32 cellular contexts compared by ENCODE assay signal in genomic region chr1:78281580-78281979, GRCh38.
"Had no signal": no experiment of that assay in that cellular context is flagged by ENCODE, and none has a peak within 500 bp of the region (broad histone marks: within the 10 kb centered on the region; RNA-seq: fewer than 3 reads in every experiment).

No MANE protein-coding gene starts in this region.

- H3K4me3 Mint-ChIP-seq: activated naive CD8-positive, alpha-beta T cell treated with anti-CD3 and anti-CD28 coated beads for 36 hours; natural killer cell treated with Interleukin-12 subunit alpha and Interleukin-12 subunit beta and Interleukin-15 and Interleukin-18, amount 100 ng/mL, for 72 hours; stimulated activated memory B cell treated with anti-CD40 and anti-IgM and Interleukin-4, amounts not matched to agents 10 μg/mL and 1 μg/mL and 100 μg/mL, for 72 hours; stimulated activated naive CD8-positive, alpha-beta T cell treated with anti-CD3 and anti-CD28 coated beads, Interleukin-15, amount 100 ng/mL, for 72 hours; type B pancreatic cell had no signal

- H3K9me3 ChIP-seq: adrenal gland, body of pancreas, colonic mucosa, gastroesophageal sphincter, left ventricle myocardium inferior, mucosa of descending colon, right atrium auricular region, vagina had no signal

- H3K36me3 ChIP-seq: adrenal gland, cardiac muscle cell, colonic mucosa, gastroesophageal sphincter, left ventricle myocardium inferior, right atrium auricular region, vagina had no signal

- H3K79me2 ChIP-seq: hepatocyte had no signal

- H3K27me3 ChIP-seq: adrenal gland, body of pancreas, cardiac muscle cell, colonic mucosa, gastroesophageal sphincter, hepatocyte, right atrium auricular region, vagina had no signal

- H3K4me2 ChIP-seq: hepatocyte, smooth muscle cell had no signal

- H3K4me3 ChIP-seq: adrenal gland, body of pancreas, cardiac muscle cell, colonic mucosa, dorsolateral prefrontal cortex, gastroesophageal sphincter, hepatocyte, left ventricle myocardium inferior, lung, mucosa of descending colon, right atrium auricular region, smooth muscle cell, vagina had no signal

- DNase-seq: activated CD4-positive, alpha-beta T cell treated with anti-CD3 and anti-CD28 coated beads for 4 hours; activated CD4-positive, alpha-beta T cell treated with anti-CD3 and anti-CD28 coated beads, Interleukin-2, amount 50 U/mL, for 4 hours; activated effector memory CD4-positive, alpha-beta T cell treated with Interleukin-2 at 50 U/mL for 16 hours; activated naive CD4-positive, alpha-beta T cell treated with Interleukin-2 at 50 U/mL for 16 hours; activated naive CD8-positive, alpha-beta T cell treated with anti-CD3 and anti-CD28 coated beads for 36 hours; activated T-cell treated with anti-CD3 and anti-CD28 coated beads for 4 hours; adrenal gland; aorta; body of pancreas; cerebellar nuclear complex; colonic mucosa; dorsolateral prefrontal cortex; effector memory CD4-positive, alpha-beta T cell; islet precursor cell; left ventricle myocardium inferior; mucosa of descending colon; stimulated activated CD4-positive, alpha-beta T cell treated with anti-CD3 and anti-CD28 coated beads, Interleukin-1b, Interleukin-23, amount 100 ng/mL, for 48 hours; stimulated activated CD4-positive, alpha-beta T cell treated with anti-CD3 and anti-CD28 coated beads, Interleukin-4, amount 100 ng/mL, for 4 hours; stimulated activated CD8-positive, alpha-beta memory T cell treated with anti-CD3 and anti-CD28 coated beads, Interleukin-4, amount 100 ng/mL, for 48 hours; stimulated activated naive CD8-positive, alpha-beta T cell treated with anti-CD3 and anti-CD28 coated beads, Interleukin-15, amount 100 ng/mL, for 72 hours; substantia nigra had no signal

- H3K4me1 ChIP-seq: adrenal gland, colonic mucosa, left ventricle myocardium inferior, right atrium auricular region, vagina had no signal

- H3K27ac ChIP-seq: adrenal gland, body of pancreas, cardiac muscle cell, colonic mucosa, dorsolateral prefrontal cortex, gastroesophageal sphincter, hepatocyte, left ventricle myocardium inferior, right atrium auricular region, vagina, VCaP had no signal

- H3K36me3 Mint-ChIP-seq: activated naive CD8-positive, alpha-beta T cell treated with anti-CD3 and anti-CD28 coated beads for 36 hours; natural killer cell treated with Interleukin-12 subunit alpha and Interleukin-12 subunit beta and Interleukin-15 and Interleukin-18, amount 100 ng/mL, for 72 hours; stimulated activated memory B cell treated with anti-CD40 and anti-IgM and Interleukin-4, amounts not matched to agents 10 μg/mL and 1 μg/mL and 100 μg/mL, for 72 hours; type B pancreatic cell had no signal

- H3K4me1 Mint-ChIP-seq: activated naive CD8-positive, alpha-beta T cell treated with anti-CD3 and anti-CD28 coated beads for 36 hours; stimulated activated memory B cell treated with anti-CD40 and anti-IgM and Interleukin-4, amounts not matched to agents 10 μg/mL and 1 μg/mL and 100 μg/mL, for 72 hours; stimulated activated naive CD8-positive, alpha-beta T cell treated with anti-CD3 and anti-CD28 coated beads, Interleukin-15, amount 100 ng/mL, for 72 hours had no signal

- H3K27me3 Mint-ChIP-seq: natural killer cell treated with Interleukin-12 subunit alpha and Interleukin-12 subunit beta and Interleukin-15 and Interleukin-18, amount 100 ng/mL, for 72 hours; stimulated activated naive CD8-positive, alpha-beta T cell treated with anti-CD3 and anti-CD28 coated beads, Interleukin-15, amount 100 ng/mL, for 72 hours had no signal

- H3K9me3 Mint-ChIP-seq: stimulated activated naive CD8-positive, alpha-beta T cell treated with anti-CD3 and anti-CD28 coated beads, Interleukin-15, amount 100 ng/mL, for 72 hours had no signal

- ATAC-seq: body of pancreas; gastroesophageal sphincter; mucosa of descending colon; natural killer cell treated with Interleukin-12 subunit alpha and Interleukin-12 subunit beta and Interleukin-15 and Interleukin-18, amount 100 ng/mL, for 72 hours; stimulated activated memory B cell treated with anti-CD40 and anti-IgM and Interleukin-4, amounts not matched to agents 10 μg/mL and 1 μg/mL and 100 μg/mL, for 72 hours; stimulated activated naive CD8-positive, alpha-beta T cell treated with anti-CD3 and anti-CD28 coated beads, Interleukin-15, amount 100 ng/mL, for 72 hours had no signal

- H3K27ac Mint-ChIP-seq: activated naive CD8-positive, alpha-beta T cell treated with anti-CD3 and anti-CD28 coated beads for 36 hours; natural killer cell treated with Interleukin-12 subunit alpha and Interleukin-12 subunit beta and Interleukin-15 and Interleukin-18, amount 100 ng/mL, for 72 hours; stimulated activated memory B cell treated with anti-CD40 and anti-IgM and Interleukin-4, amounts not matched to agents 10 μg/mL and 1 μg/mL and 100 μg/mL, for 72 hours; stimulated activated naive CD8-positive, alpha-beta T cell treated with anti-CD3 and anti-CD28 coated beads, Interleukin-15, amount 100 ng/mL, for 72 hours; type B pancreatic cell had no signal

- H2AFZ ChIP-seq: hepatocyte had no signal
